Comparison of ENCODE assay signal across 22 cellular contexts in the genomic region with DNA sequence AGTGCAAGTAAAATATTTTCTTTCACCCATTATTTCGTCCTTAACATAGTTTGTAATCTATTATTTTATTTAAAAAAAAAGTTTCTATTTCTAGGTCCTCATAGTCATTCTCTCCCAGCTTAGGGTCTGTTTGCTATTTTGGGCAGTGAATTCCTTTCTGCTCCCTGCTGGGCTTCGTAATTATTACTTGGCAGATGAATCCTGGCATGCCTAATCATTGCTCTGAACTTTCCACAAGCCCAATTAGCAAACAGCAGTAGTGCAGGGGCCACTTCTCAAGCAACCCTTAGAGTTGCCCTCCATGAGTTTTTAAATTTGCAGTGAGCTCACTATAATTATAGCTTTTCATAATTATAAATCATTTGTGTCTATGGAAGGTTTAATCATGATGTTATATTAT.
A peak's percentile ranks its signal among the peaks of the same experiment; 100 is the strongest.
DNase-seq lines count a peak whose midpoint lies in the region; ATAC-seq lines count a peak whose summit lies in the region.
"Had no signal": no experiment of that assay in that cellular context is flagged by ENCODE, and none has a peak within 500 bp of the region (broad histone marks: within the 10 kb centered on the region; RNA-seq: fewer than 3 reads in every experiment).

No MANE protein-coding gene starts in this region.

- no peaks in the 10 kb centered on the region for H3K4me1 ChIP-seq in right cardiac atrium (ENCODE audit: control insufficient read depth, insufficient read depth, low read length)
- H3K4me1 ChIP-seq: BLaER1 treated with 17β-estradiol and CSF1 and Interleukin-3, amounts not matched to agents 10 nM and 100 nM had no signal

- intact Hi-C loops in right cardiac atrium (cut with DNase I), result no loop called here
- intact Hi-C loops in cardiac septum (cut with DNase I), result no loop called here

- no peak overlapping the region for H3K4me3 ChIP-seq in right cardiac atrium (ENCODE audit: low read length)
- H3K4me3 ChIP-seq: BLaER1 treated with 17β-estradiol and CSF1 and Interleukin-3, amounts not matched to agents 10 nM and 100 nM had no signal

- ATAC-seq in right cardiac atrium (peak; percentile 29 to 31), HG03139 (IDR thresholded peaks at IDR 0.05; ENCODE audit: unreplicated experiment) (no peak), HG03159 (IDR thresholded peaks at IDR 0.05; ENCODE audit: unreplicated experiment) (no peak)
- ATAC-seq: HCT116, T-cell had no signal

- 13% methylated on average over 2 of the region's 2 CpGs for WGBS in right cardiac atrium

- no peaks in the 10 kb centered on the region for H3K9me3 ChIP-seq in right cardiac atrium (ENCODE audit: control insufficient read depth, low read length)
- H3K9me3 ChIP-seq: BLaER1 treated with 17β-estradiol and CSF1 and Interleukin-3, amounts not matched to agents 10 nM and 100 nM had no signal

- H3K27ac ChIP-seq in right cardiac atrium (ENCODE audit: low read length), result no peak overlapping the region
- H3K27ac ChIP-seq: BLaER1 treated with 17β-estradiol and CSF1 and Interleukin-3, amounts not matched to agents 10 nM and 100 nM; KMS-11; RWPE1 had no signal

- no peak for DNase-seq in right cardiac atrium
- DNase-seq in cardiac septum (ENCODE audit: low spot score), result no peak
- DNase-seq in NCI-H1417 treated with DMSO at 0.1 percent for 48 hours (lab: John Stamatoyannopoulos, UW), result peak; percentile 88
- DNase-seq in astrocyte of the hippocampus (ENCODE audit: low read depth, low spot score), result peak; percentile 41
- no peak for DNase-seq in COLO829 (ENCODE audit: low spot score)
- DNase-seq: ACHN; Calu3; CD4-positive, alpha-beta memory T cell; DMS153; IMR-90; MV-4-11; NCI-H1436; NCI-H446; NCI-H526; NK-92 treated with Interleukin-12 subunit alpha and Interleukin-12 subunit beta, amount 100 ng/mL, for 24 hours; T-cell had no signal

- H3K27me3 ChIP-seq in right cardiac atrium (ENCODE audit: control insufficient read depth, insufficient read depth), result no peaks in the 10 kb centered on the region
- H3K27me3 ChIP-seq: BLaER1 treated with 17β-estradiol and CSF1 and Interleukin-3, amounts not matched to agents 10 nM and 100 nM had no signal

Comparison
In these comparisons a context has a peak if more than half of its experiments do, and no peak if none do; other contexts are left out.
1. ATAC-seq: peak in right cardiac atrium (2 of 2); none in HG03139 (single experiment) and HG03159 (single experiment).
2. DNase-seq: peak in NCI-H1417 treated with DMSO at 0.1 percent for 48 hours (single experiment) and astrocyte of the hippocampus (single experiment); none in right cardiac atrium (0 of 3), cardiac septum (single experiment) and COLO829 (single experiment).